23 cellular contexts compared by ENCODE assay signal in the genomic region with DNA sequence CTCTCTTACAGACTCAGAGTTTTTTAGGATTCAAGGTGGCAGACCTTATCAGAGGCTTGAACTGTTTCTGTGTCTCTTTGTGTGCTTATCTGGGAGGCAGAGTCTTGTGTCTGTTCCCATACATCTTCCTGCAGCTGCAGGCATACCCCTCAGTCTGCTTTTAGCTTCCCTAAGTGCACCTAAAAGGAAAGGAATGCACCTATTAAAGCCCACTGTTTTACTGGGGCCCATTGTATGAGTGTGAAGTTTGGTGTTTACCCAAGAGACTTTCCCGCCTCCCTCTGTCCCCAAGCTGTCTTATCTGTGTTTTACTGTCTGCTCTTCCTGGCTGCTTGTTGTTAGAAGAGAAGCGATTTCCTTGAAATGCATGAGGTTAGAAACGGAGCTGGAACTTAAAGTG.
DNase-seq lines count a peak whose midpoint lies in the region; ATAC-seq, FAIRE-seq and TF ChIP-seq lines count a peak whose summit lies in the region.
"Had no signal": no experiment of that assay in that cellular context is flagged by ENCODE, and none has a peak within 500 bp of the region (broad histone marks: within the 10 kb centered on the region; RNA-seq: fewer than 3 reads in every experiment).

No MANE protein-coding gene starts in this region.

- H2BK120ac ChIP-seq in mesendoderm (ENCODE audit: low read depth, low read length) = no peak overlapping the region

- TF ChIP-seq EP300 in K562 (IDR thresholded peaks at IDR 0.05; ENCODE audit: low read length) = no peak

- H3K23ac ChIP-seq in mesendoderm (ENCODE audit: low read length) = no peak overlapping the region

- in situ Hi-C loops in K562 (cut with MboI) = no loop called here

- 0% methylated on average over 3 of the region's 3 CpGs for WGBS in K562 (ENCODE audit: insufficient coverage, low coverage, missing lambda C conversion rate)
- WGBS in mesendoderm (ENCODE audit: extremely low coverage, insufficient coverage, low lambda C conversion rate) = no CpG with 5 or more reads among the region's 3 CpGs
- WGBS in smooth muscle cell (ENCODE audit: low lambda C conversion rate) = 27% methylated on average over 3 of the region's 3 CpGs

- H3K4me1 ChIP-seq in K562 (replicated peaks in 1 of 2; ENCODE audit: control insufficient read depth in 2 of 2, insufficient read depth in 2 of 2, low read length in 2 of 2) (no peaks in the 10 kb centered on the region), mesendoderm (ENCODE audit: control insufficient read depth, low read depth, low read length) (no peaks in the 10 kb centered on the region), smooth muscle cell (ENCODE audit: low read depth) (peaks cover 7% of the 10 kb centered on the region), kidney (ENCODE audit: control insufficient read depth in 1 of 2, insufficient read depth in 1 of 2, low read depth in 1 of 2, low read length in 2 of 2) (no peaks in the 10 kb centered on the region)
- H3K4me1 ChIP-seq: BE2C had no signal

- H2BK5ac ChIP-seq in mesendoderm (ENCODE audit: low read length) = no peak overlapping the region

- POLR2A ChIA-PET in K562 (lab: Yijun Ruan, JAX) = no interaction called here

- no peak for TF ChIP-seq CTCF in K562 (IDR thresholded peaks at IDR 0.05 in 2 of 3, conservative IDR thresholded peaks at IDR 0.05 in 1 of 3; ENCODE audit: insufficient read depth in 2 of 3, low read depth in 1 of 3, low read length in 3 of 3)
- TF ChIP-seq CTCF in smooth muscle cell (IDR thresholded peaks at IDR 0.05; ENCODE audit: borderline replicate concordance, insufficient read depth, poor library complexity, severe bottlenecking) = no peak
- TF ChIP-seq CTCF in kidney (IDR thresholded peaks at IDR 0.05; ENCODE audit: borderline replicate concordance, extremely low read depth, insufficient read depth) = no peak

- H3K4me2 ChIP-seq in K562 (ENCODE audit: insufficient read depth, low read length) (no peak overlapping the region), mesendoderm (ENCODE audit: low read length) (no peak overlapping the region), smooth muscle cell (no peak overlapping the region)

- no peak for TF ChIP-seq POLR2A in K562 (conservative IDR thresholded peaks at IDR 0.05)

- CTCF ChIA-PET in K562 (lab: Yijun Ruan, JAX; ENCODE audit: low intra/inter-chr PET ratio) = no interaction called here

- H3K4me3 ChIP-seq in K562 = no peak overlapping the region
- H3K4me3 ChIP-seq in mesendoderm (ENCODE audit: low read length) = no peak overlapping the region
- H3K4me3 ChIP-seq in smooth muscle cell = no peak overlapping the region
- no peak overlapping the region for H3K4me3 ChIP-seq in kidney (ENCODE audit: low read length in 2 of 2)

- H3K56ac ChIP-seq in mesendoderm (ENCODE audit: low read length) = no peak overlapping the region

- H3F3A ChIP-seq in smooth muscle cell (ENCODE audit: low read depth) = no peaks in the 10 kb centered on the region

- H3K27ac ChIP-seq in K562 (ENCODE audit: extremely low read depth, low read depth, low read length) (no peak overlapping the region), mesendoderm (ENCODE audit: low read depth, low read length) (peak overlapping the region; percentile 45), smooth muscle cell (ENCODE audit: low read depth) (no peak overlapping the region), kidney (ENCODE audit: low read depth in 2 of 2, low read length in 2 of 2) (no peak overlapping the region)

- FAIRE-seq in K562 (lab: Jason Lieb, UNC) (no peak), kidney (lab: Jason Lieb, UNC) (no peak)
- FAIRE-seq: A204.1, D721Med, HepG2, HTR-8/SVneo had no signal

- no peak overlapping the region for H3K18ac ChIP-seq in mesendoderm (ENCODE audit: low read length)

- DNase-seq in NCI-H146 (lab: John Stamatoyannopoulos, UW) (peak; percentile 56), K562 (ENCODE audit: extremely low read depth in 1 of 4, low spot score in 3 of 4) (no peak), mesendoderm (peak; percentile 91), smooth muscle cell (lab: John Stamatoyannopoulos, UW; ENCODE audit: unreplicated experiment) (no peak), D341Med (ENCODE audit: low spot score) (no peak), kidney (no peak), DMS53 treated with DMSO at 0.1 percent for 48 hours (lab: John Stamatoyannopoulos, UW; ENCODE audit: unreplicated experiment) (no peak)
- DNase-seq: ACHN; BE2C; C1 segment of cervical spinal cord; CD4-positive, CD25-positive, alpha-beta regulatory T cell; CD8-positive, alpha-beta memory T cell; COR-L47; DMS79; GF-D8; GOT3; H7 had no signal

- H4K5ac ChIP-seq in mesendoderm (ENCODE audit: low read length) = no peak overlapping the region

- no peak overlapping the region for H2AK5ac ChIP-seq in mesendoderm (ENCODE audit: low read length)

- H3K79me1 ChIP-seq in mesendoderm (ENCODE audit: low read length) = no peaks in the 10 kb centered on the region

- no peak overlapping the region for H2BK15ac ChIP-seq in mesendoderm (replicated peaks; ENCODE audit: low read depth)

- H3K36me3 ChIP-seq in K562 (ENCODE audit: control insufficient read depth, insufficient read depth, low read length) = no peaks in the 10 kb centered on the region
- H3K36me3 ChIP-seq in mesendoderm (ENCODE audit: control insufficient read depth, insufficient read depth, low read length) = no peaks in the 10 kb centered on the region
- no peaks in the 10 kb centered on the region for H3K36me3 ChIP-seq in smooth muscle cell (ENCODE audit: low read depth)
- H3K36me3 ChIP-seq in kidney (ENCODE audit: control insufficient read depth in 1 of 2, insufficient read depth in 2 of 2, low read length in 2 of 2) = no peaks in the 10 kb centered on the region
- H3K36me3 ChIP-seq: BE2C had no signal

- intact Hi-C loops in K562 (cut with micrococcal nuclease) (no loop called here), kidney (cut with DNase I) (no loop called here)

- H3K27me3 ChIP-seq in K562 (ENCODE audit: control insufficient read depth in 2 of 2, insufficient read depth in 2 of 2, low read length in 2 of 2) (no peaks in the 10 kb centered on the region), mesendoderm (ENCODE audit: insufficient read depth, low read length, poor library complexity) (no peaks in the 10 kb centered on the region), smooth muscle cell (ENCODE audit: low read depth) (no peaks in the 10 kb centered on the region)
- H3K27me3 ChIP-seq: BE2C had no signal

- H3K9me1 ChIP-seq in K562 (ENCODE audit: control insufficient read depth, insufficient read depth, low read length) = no peaks in the 10 kb centered on the region

- H2AFZ ChIP-seq in K562 (ENCODE audit: low read depth, low read length) = no peak overlapping the region
- peak overlapping the region; percentile 37 for H2AFZ ChIP-seq in smooth muscle cell (ENCODE audit: low read depth)

- H4K20me1 ChIP-seq in K562 (replicated peaks; ENCODE audit: control insufficient read depth, insufficient read depth, low read length) (no peaks in the 10 kb centered on the region), smooth muscle cell (ENCODE audit: low read depth) (no peaks in the 10 kb centered on the region)

- no peak overlapping the region for H3K4ac ChIP-seq in mesendoderm (ENCODE audit: low read depth, low read length)

- no peaks in the 10 kb centered on the region for H3K9me3 ChIP-seq in K562 (replicated peaks; ENCODE audit: control insufficient read depth, insufficient read depth, low read depth, low read length)
- H3K9me3 ChIP-seq in smooth muscle cell (replicated peaks; ENCODE audit: low read depth) = no peaks in the 10 kb centered on the region
- no peaks in the 10 kb centered on the region for H3K9me3 ChIP-seq in kidney (ENCODE audit: control insufficient read depth in 1 of 2, low read length in 2 of 2)
- H3K9me3 ChIP-seq: BE2C had no signal

- ATAC-seq in K562 (no peak), GM21360 (IDR thresholded peaks at IDR 0.05; ENCODE audit: unreplicated experiment) (no peak)
- ATAC-seq: HCT116, HepG2 had no signal

- H4K8ac ChIP-seq in mesendoderm (ENCODE audit: low read depth, low read length) = no peak overlapping the region

- no peaks in the 10 kb centered on the region for H3K79me2 ChIP-seq in K562 (ENCODE audit: control insufficient read depth, insufficient read depth, low read length)
- no peaks in the 10 kb centered on the region for H3K79me2 ChIP-seq in mesendoderm (ENCODE audit: control insufficient read depth, insufficient read depth, low read length)
- no peaks in the 10 kb centered on the region for H3K79me2 ChIP-seq in smooth muscle cell (ENCODE audit: low read depth)

- H3K9ac ChIP-seq in K562 (ENCODE audit: insufficient read depth in 1 of 2, low read depth in 2 of 2, low read length in 2 of 2) (no peak overlapping the region), mesendoderm (ENCODE audit: low read length) (no peak overlapping the region), smooth muscle cell (ENCODE audit: low read depth) (no peak overlapping the region), kidney (ENCODE audit: low read length in 2 of 2) (no peak overlapping the region)

- TF ChIP-seq RAD21 in K562 (CRISPR knock-in tag; conservative IDR thresholded peaks at IDR 0.05 in 1 of 2, IDR thresholded peaks at IDR 0.05 in 1 of 2) = no peak

- BruUV-seq in K562 (replicated peaks; lab: Mats Ljungman, UMichigan) = no TSS peak

TF ChIP-seq in K562, 482 proteins besides CTCF, POLR2A, EP300 and RAD21:
- TF ChIP-seq RFX7 (CRISPR knock-in tag; IDR thresholded peaks at IDR 0.05) = no peak
- peak; percentile 31; the same call in 1 of the 2 replicates for TF ChIP-seq ZNF239 (CRISPR knock-in tag; IDR thresholded peaks at IDR 0.05)
- no peak for TF ChIP-seq ELF1 (tag; IDR thresholded peaks at IDR 0.05)
TF ChIP-seq in K562: peak in this region for 1.

Comparison
In these comparisons a context has a peak if more than half of its experiments do, and no peak if none do; other contexts are left out.
1. DNase-seq: peak in NCI-H146 (single experiment) and mesendoderm (single experiment); none in K562 (0 of 4), smooth muscle cell (single experiment), D341Med (single experiment), kidney (single experiment) and DMS53 treated with DMSO at 0.1 percent for 48 hours (single experiment).